31 cellular contexts compared by ENCODE assay signal in the genomic region with DNA sequence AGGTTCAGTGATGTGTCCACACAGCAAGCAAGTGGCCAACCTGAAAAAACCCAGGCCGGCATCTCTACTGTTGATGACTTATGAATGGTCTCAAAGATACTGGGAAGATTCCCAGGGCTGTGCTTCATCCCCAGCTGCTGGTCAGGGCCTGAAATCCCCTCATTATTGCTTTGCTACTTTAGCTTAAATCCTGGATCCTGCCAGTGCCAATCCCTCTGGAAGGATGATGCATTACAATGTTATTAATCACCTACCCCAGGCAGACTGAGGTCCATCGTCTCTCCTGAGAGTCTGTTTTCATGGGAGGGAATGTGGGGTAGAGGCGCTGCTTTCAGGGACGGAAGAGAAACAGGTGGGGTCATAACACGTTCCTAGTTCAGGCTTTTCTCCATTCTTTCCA.
DNase-seq lines count a peak whose midpoint lies in the region; ATAC-seq, FAIRE-seq and TF ChIP-seq lines count a peak whose summit lies in the region.
"Had no signal": no experiment of that assay in that cellular context is flagged by ENCODE, and none has a peak within 500 bp of the region (broad histone marks: within the 10 kb centered on the region; RNA-seq: fewer than 3 reads in every experiment).

No MANE protein-coding gene starts in this region.

- H3K4me3 Mint-ChIP-seq in astrocyte (ENCODE audit: unreplicated experiment) (no peak overlapping the region), mesothelial cell of epicardium (no peak overlapping the region)
- H3K4me3 Mint-ChIP-seq: activated CD4-positive, alpha-beta T cell treated with anti-CD3 and anti-CD28 coated beads, Interleukin-2, amount 10 ng/mL, durations not matched to agents 24 days and 14 days had no signal

- intact Hi-C loops in right cardiac atrium (cut with DNase I) = no loop called here

- in situ Hi-C loops in brain microvascular endothelial cell (cut with HindIII; ENCODE audit: low pct_ligation_motif_present, low sequenced_read_pairs) = no loop called here

- no peak for FAIRE-seq in astrocyte (lab: Jason Lieb, UNC)
- FAIRE-seq: G401.6, GM19239, urothelium cell line had no signal

- H3K36me3 Mint-ChIP-seq in astrocyte (ENCODE audit: low read depth, unreplicated experiment) = peaks cover 4% of the 10 kb centered on the region
- no peaks in the 10 kb centered on the region for H3K36me3 Mint-ChIP-seq in mesothelial cell of epicardium
- H3K36me3 Mint-ChIP-seq: CD8-positive, alpha-beta memory T cell had no signal

- H3K4me1 ChIP-seq in astrocyte (ENCODE audit: insufficient read depth, low read length) (peaks cover 20% of the 10 kb centered on the region), right cardiac atrium (ENCODE audit: control insufficient read depth, insufficient read depth, low read length) (peaks cover 23% of the 10 kb centered on the region)
- H3K4me1 ChIP-seq: foreskin keratinocyte had no signal

- peak; percentile 13 for DNase-seq in activated CD8-positive, alpha-beta memory T cell treated with anti-CD3 and anti-CD28 coated beads, Interleukin-2, amount 50 U/mL, for 48 hours
- DNase-seq in activated CD8-positive, alpha-beta memory T cell treated with anti-CD3 and anti-CD28 coated beads for 24 hours = no peak
- DNase-seq in astrocyte (ENCODE audit: low read depth) (peak; percentile 5), mesothelial cell of epicardium (ENCODE audit: low spot score in 2 of 2, unreplicated experiment in 2 of 2) (no peak), NCI-H226 (no peak), right cardiac atrium (no peak), NOMO-1 (lab: John Stamatoyannopoulos, UW; ENCODE audit: unreplicated experiment in 2 of 2) (no peak), brain microvascular endothelial cell (no peak)
- DNase-seq: activated CD4-positive, alpha-beta T cell treated with anti-CD3 and anti-CD28 coated beads, Interleukin-2, amount 10 ng/mL, durations not matched to agents 24 days and 14 days; activated T-cell treated with anti-CD3 and anti-CD28 coated beads, Interleukin-2, amount 50 U/mL, for 48 hours; BE2C; CD8-positive, alpha-beta memory T cell; DMS153; effector CD8-positive, alpha-beta T cell; foreskin keratinocyte; heart right ventricle; left colon; mammary epithelial cell; NCI-H524; psoas muscle; SIG-M5; stimulated activated naive CD8-positive, alpha-beta T cell treated with anti-CD3 and anti-CD28 coated beads, Interleukin-15, Interleukin-2, amounts not matched to agents 100 U/mL and 50 U/mL, for 24 hours; SW 1271; T-helper 9 cell had no signal

- H3K4me2 ChIP-seq in astrocyte (ENCODE audit: low read length) = no peak overlapping the region

- no peaks in the 10 kb centered on the region for H4K20me1 ChIP-seq in astrocyte (ENCODE audit: insufficient read depth, low read length)

- H3K27me3 Mint-ChIP-seq in astrocyte (ENCODE audit: low read depth, unreplicated experiment) = peaks cover 40% of the 10 kb centered on the region
- H3K27me3 Mint-ChIP-seq in mesothelial cell of epicardium (ENCODE audit: low read depth) = no peaks in the 10 kb centered on the region

- 91% methylated on average over 5 of the region's 5 CpGs for WGBS in right cardiac atrium

- no peak overlapping the region for H2AFZ ChIP-seq in astrocyte (ENCODE audit: low read depth, low read length)

- TF ChIP-seq CTCF in astrocyte (IDR thresholded peaks at IDR 0.05; ENCODE audit: insufficient read depth, low read depth, low read length) = no peak
- no peak for TF ChIP-seq CTCF in mesothelial cell of epicardium (IDR thresholded peaks at IDR 0.05; ENCODE audit: unreplicated experiment)
- no peak for TF ChIP-seq CTCF in brain microvascular endothelial cell (IDR thresholded peaks at IDR 0.05; ENCODE audit: low read depth, low read length, missing control alignments)

- H3K9ac ChIP-seq in astrocyte (ENCODE audit: low read length) = no peak overlapping the region

- H3K4me3 ChIP-seq in astrocyte (ENCODE audit: insufficient read depth, low read depth, low read length) (no peak overlapping the region), right cardiac atrium (ENCODE audit: low read length) (no peak overlapping the region), brain microvascular endothelial cell (ENCODE audit: low read depth, low read length) (no peak overlapping the region)
- H3K4me3 ChIP-seq: heart right ventricle, psoas muscle, skin epidermis, thoracic aorta had no signal

- H3K27ac ChIP-seq in astrocyte (ENCODE audit: low read depth, low read length) = no peak overlapping the region
- H3K27ac ChIP-seq in right cardiac atrium (ENCODE audit: low read length) = no peak overlapping the region
- H3K27ac ChIP-seq in brain microvascular endothelial cell = no peak overlapping the region
- H3K27ac ChIP-seq: 22Rv1, foreskin keratinocyte, heart right ventricle, psoas muscle, thoracic aorta had no signal

- H3K4me1 Mint-ChIP-seq in astrocyte (ENCODE audit: low read depth, unreplicated experiment) (peaks cover 10% of the 10 kb centered on the region), mesothelial cell of epicardium (peaks cover 45% of the 10 kb centered on the region)

- H3K27me3 ChIP-seq in astrocyte (ENCODE audit: insufficient read depth, low read length) (peaks cover 14% of the 10 kb centered on the region), right cardiac atrium (ENCODE audit: control insufficient read depth, insufficient read depth) (no peaks in the 10 kb centered on the region), brain microvascular endothelial cell (replicated peaks) (peaks cover 20% of the 10 kb centered on the region)
- H3K27me3 ChIP-seq: BE2C had no signal

- H3K79me2 ChIP-seq in astrocyte (ENCODE audit: insufficient read depth, low read length) = no peaks in the 10 kb centered on the region

- ATAC-seq in right cardiac atrium = no peak
- ATAC-seq: foreskin keratinocyte; heart right ventricle; left colon; Panc1; psoas muscle; stimulated activated naive CD8-positive, alpha-beta T cell treated with anti-CD3 and anti-CD28 coated beads, Interleukin-15, Interleukin-2, amounts not matched to agents 100 U/mL and 50 U/mL, for 24 hours had no signal

- H3K36me3 ChIP-seq in astrocyte (ENCODE audit: insufficient read depth, low read length) (no peaks in the 10 kb centered on the region), brain microvascular endothelial cell (replicated peaks) (no peaks in the 10 kb centered on the region)
- H3K36me3 ChIP-seq: BE2C, heart right ventricle, thoracic aorta had no signal

- H3K9me3 Mint-ChIP-seq in astrocyte (ENCODE audit: unreplicated experiment) = peaks cover 3% of the 10 kb centered on the region
- no peaks in the 10 kb centered on the region for H3K9me3 Mint-ChIP-seq in mesothelial cell of epicardium
- H3K9me3 Mint-ChIP-seq: activated CD4-positive, alpha-beta T cell treated with anti-CD3 and anti-CD28 coated beads, Interleukin-2, amount 10 ng/mL, durations not matched to agents 24 days and 14 days; CD8-positive, alpha-beta memory T cell had no signal

- H3K9me3 ChIP-seq in astrocyte (ENCODE audit: insufficient read depth, low read depth, low read length) (no peaks in the 10 kb centered on the region), right cardiac atrium (ENCODE audit: control insufficient read depth, low read length) (no peaks in the 10 kb centered on the region)
- H3K9me3 ChIP-seq: BE2C, heart right ventricle, psoas muscle, thoracic aorta had no signal

- peak overlapping the region; percentile 18 for H3K27ac Mint-ChIP-seq in astrocyte (ENCODE audit: unreplicated experiment)
- peak overlapping the region; percentile 94 for H3K27ac Mint-ChIP-seq in mesothelial cell of epicardium
- H3K27ac Mint-ChIP-seq: activated CD4-positive, alpha-beta T cell treated with anti-CD3 and anti-CD28 coated beads, Interleukin-2, amount 10 ng/mL, durations not matched to agents 24 days and 14 days; CD8-positive, alpha-beta memory T cell had no signal

Comparison
In these comparisons a context has a peak if more than half of its experiments do, and no peak if none do; other contexts are left out.
1. DNase-seq: peak in activated CD8-positive, alpha-beta memory T cell treated with anti-CD3 and anti-CD28 coated beads, Interleukin-2, amount 50 U/mL, for 48 hours (single experiment) and astrocyte (single experiment); none in activated CD8-positive, alpha-beta memory T cell treated with anti-CD3 and anti-CD28 coated beads for 24 hours (single experiment), mesothelial cell of epicardium (0 of 2), NCI-H226 (single experiment), right cardiac atrium (0 of 3), NOMO-1 (0 of 2) and brain microvascular endothelial cell (single experiment).